In genomic region chr6:85643530-85644373, GRCh38 we compare ENCODE assay signal across 8 cellular contexts. TPM values are rescaled to one million over a fixed set of nuclear protein-coding genes. Genes with fewer than 3 reads are reported as not detected.
DNase-seq lines count a peak whose midpoint lies in the region; ATAC-seq, FAIRE-seq and TF ChIP-seq lines count a peak whose summit lies in the region.

No MANE protein-coding gene starts in this region.

- no peaks in the 10 kb centered on the region for H3K9me3 ChIP-seq in kidney (ENCODE audit: control insufficient read depth in 1 of 2, low read length in 2 of 2)

- POLR2A ChIA-PET in AG04449 (lab: Yijun Ruan, JAX): interaction anchor here (1.0 to 9.2 kb wide), 11 partner anchors 9 to 194 kb away, joined by 3 to 337 read pairs (median 6); partner anchors contain the start of genes NT5E and SNX14

- peaks cover under 1 to 13% of the 10 kb centered on the region in 2 donors for H3K36me3 ChIP-seq in kidney (ENCODE audit: control insufficient read depth in 1 of 2, insufficient read depth in 2 of 2, low read length in 2 of 2)

- CTCF ChIA-PET in AG04449 (lab: Yijun Ruan, JAX): interaction anchor here (0.7 to 1.5 kb wide), 5 partner anchors 9 to 33 kb away, joined by 3 to 4 read pairs (median 3); no protein-coding TSS in a partner anchor

- peak; percentile 76 for DNase-seq in AG04449 (ENCODE audit: low read depth, low spot score)
- DNase-seq in NCI-H2171 (lab: John Stamatoyannopoulos, UW): peak; percentile 86
- peak; percentile 64 for DNase-seq in central memory CD4-positive, alpha-beta T cell
- peak; percentile 97 for DNase-seq in kidney
- peak; percentile 57 to 75 (median 69) for DNase-seq in stimulated activated CD4-positive, alpha-beta T cell treated with anti-CD3 and anti-CD28 coated beads, Interleukin-12 subunit alpha, Interleukin-12 subunit beta, amount 100 ng/mL, for 48 hours (ENCODE audit: low read depth in 2 of 3, low spot score in 1 of 3)

- H3K27ac ChIP-seq in VCaP (peak overlapping the region; percentile 99), kidney (ENCODE audit: low read depth in 2 of 2, low read length in 2 of 2) (peak overlapping the region; percentile 99)

- peak overlapping the region; percentile 65 to 85 for H3K9ac ChIP-seq in kidney (ENCODE audit: low read length in 2 of 2)

- FAIRE-seq in kidney (lab: Jason Lieb, UNC): no peak

- intact Hi-C loops in kidney (cut with DNase I): no loop called here

- H3K4me1 ChIP-seq in kidney (ENCODE audit: control insufficient read depth in 1 of 2, insufficient read depth in 1 of 2, low read depth in 1 of 2, low read length in 2 of 2): peaks cover 8 to 17% of the 10 kb centered on the region in 2 donors

- H3K4me3 ChIP-seq in AG04449 (ENCODE audit: low read depth, low read length): peak overlapping the region; percentile 74
- H3K4me3 ChIP-seq in kidney (ENCODE audit: low read length in 2 of 2): peak overlapping the region; percentile 60 to 82

- ATAC-seq in GM18870 (IDR thresholded peaks at IDR 0.05; ENCODE audit: unreplicated experiment) (peak; percentile 70), HG03108 (IDR thresholded peaks at IDR 0.05; ENCODE audit: unreplicated experiment) (peak; percentile 46)

- TF ChIP-seq CTCF in AG04449 (IDR thresholded peaks at IDR 0.05; ENCODE audit: insufficient read depth, low read length, missing control alignments) (no peak), VCaP (conservative IDR thresholded peaks at IDR 0.05) (no peak), kidney (IDR thresholded peaks at IDR 0.05; ENCODE audit: borderline replicate concordance, extremely low read depth, insufficient read depth) (no peak)

RNA-seq across cellular contexts. Expression of gene SYNCRIP, which starts 1.1 kb away (rescaled TPM):
- total RNA-seq in kidney: 109 TPM
- polyA plus RNA-seq in kidney (ENCODE audit: insufficient read depth, low read depth, low replicate concordance): 26.5 TPM

RNA-seq across cellular contexts. Expression of gene SNX14, which starts 50.1 kb away (rescaled TPM):
- 100 TPM for total RNA-seq in kidney
- 125 TPM for polyA plus RNA-seq in kidney (ENCODE audit: insufficient read depth, low read depth, low replicate concordance)

Comparison
In these comparisons a context has a peak if more than half of its experiments do, and no peak if none do; other contexts are left out.
1. Peak in every context shown above with its lines: DNase-seq, ATAC-seq, H3K4me3 ChIP-seq and H3K27ac ChIP-seq.